In the genomic region with DNA sequence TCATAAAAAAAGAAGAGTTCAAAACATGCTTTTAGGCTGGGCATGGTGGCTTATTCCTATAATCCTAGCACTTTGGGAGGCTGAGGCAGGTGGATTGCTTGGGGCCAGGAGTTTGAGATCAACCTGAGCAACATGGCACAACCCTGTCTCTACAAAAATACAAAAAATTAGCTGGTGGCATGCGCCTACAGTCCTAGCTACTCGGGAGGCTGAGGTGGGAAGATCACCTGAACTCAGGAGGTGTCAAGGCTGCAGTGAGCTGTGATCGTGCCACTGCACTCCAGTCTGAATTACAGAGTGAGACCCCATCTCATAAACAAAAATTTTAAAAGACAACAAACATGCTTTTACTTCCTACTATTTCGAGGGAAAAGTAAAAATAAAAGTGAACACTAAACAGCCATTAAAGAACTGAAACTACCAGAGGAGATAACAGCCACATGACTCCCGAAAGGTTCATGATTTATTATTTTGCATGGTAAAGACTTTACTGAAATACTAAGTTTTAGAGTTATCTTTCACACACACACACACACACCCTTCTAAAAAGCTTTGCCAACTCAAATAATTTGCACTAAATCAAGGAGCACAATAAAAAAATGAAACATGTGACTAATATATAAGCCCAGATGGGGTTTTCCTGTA, we compare ENCODE assay signal across 20 cellular contexts. TPM values are rescaled to one million over a fixed set of nuclear protein-coding genes. Genes with fewer than 3 reads are reported as not detected.
DNase-seq lines count a peak whose midpoint lies in the region; ATAC-seq, FAIRE-seq and TF ChIP-seq lines count a peak whose summit lies in the region.
"Had no signal": no experiment of that assay in that cellular context is flagged by ENCODE, and none has a peak within 500 bp of the region (broad histone marks: within the 10 kb centered on the region; RNA-seq: fewer than 3 reads in every experiment).

No MANE protein-coding gene starts in this region.

- H3K4me3 Mint-ChIP-seq in stimulated activated memory B cell treated with anti-CD40 and anti-IgM and Interleukin-4, amounts not matched to agents 10 μg/mL and 1 μg/mL and 100 μg/mL, for 72 hours, result peak overlapping the region; percentile 65
- H3K4me3 Mint-ChIP-seq in activated CD8-positive, alpha-beta T cell treated with anti-CD3 and anti-CD28 coated beads for 36 hours, result no peak overlapping the region
- H3K4me3 Mint-ChIP-seq: CD8-positive, alpha-beta T cell; T-helper 17 cell had no signal

- H3K27ac Mint-ChIP-seq in stimulated activated memory B cell treated with anti-CD40 and anti-IgM and Interleukin-4, amounts not matched to agents 10 μg/mL and 1 μg/mL and 100 μg/mL, for 72 hours, result peak overlapping the region; percentile 62
- H3K27ac Mint-ChIP-seq in activated CD8-positive, alpha-beta T cell treated with anti-CD3 and anti-CD28 coated beads for 36 hours, result no peak overlapping the region
- H3K27ac Mint-ChIP-seq: CD8-positive, alpha-beta T cell; T-helper 17 cell had no signal

- 0 out of 2 replicates have a peak overlapping the region, but pooled peaks have one; percentile 1 for H3K4me3 ChIP-seq in GM12864 (ENCODE audit: low read depth, low read length)

- no peak for ATAC-seq in stimulated activated memory B cell treated with anti-CD40 and anti-IgM and Interleukin-4, amounts not matched to agents 10 μg/mL and 1 μg/mL and 100 μg/mL, for 72 hours
- no peak for ATAC-seq in activated CD8-positive, alpha-beta T cell treated with anti-CD3 and anti-CD28 coated beads for 36 hours
- no peak for ATAC-seq in GM19023 (IDR thresholded peaks at IDR 0.05; ENCODE audit: unreplicated experiment)
- ATAC-seq: CD8-positive, alpha-beta T cell; T-helper 17 cell had no signal

- H3K9me3 Mint-ChIP-seq in stimulated activated memory B cell treated with anti-CD40 and anti-IgM and Interleukin-4, amounts not matched to agents 10 μg/mL and 1 μg/mL and 100 μg/mL, for 72 hours, result no peaks in the 10 kb centered on the region
- no peaks in the 10 kb centered on the region for H3K9me3 Mint-ChIP-seq in activated CD8-positive, alpha-beta T cell treated with anti-CD3 and anti-CD28 coated beads for 36 hours
- H3K9me3 Mint-ChIP-seq: CD8-positive, alpha-beta T cell had no signal

- H3K4me1 Mint-ChIP-seq in stimulated activated memory B cell treated with anti-CD40 and anti-IgM and Interleukin-4, amounts not matched to agents 10 μg/mL and 1 μg/mL and 100 μg/mL, for 72 hours, result peaks cover 15% of the 10 kb centered on the region
- H3K4me1 Mint-ChIP-seq in activated CD8-positive, alpha-beta T cell treated with anti-CD3 and anti-CD28 coated beads for 36 hours (ENCODE audit: low read depth), result no peaks in the 10 kb centered on the region

- peaks cover 30% of the 10 kb centered on the region for H3K36me3 Mint-ChIP-seq in stimulated activated memory B cell treated with anti-CD40 and anti-IgM and Interleukin-4, amounts not matched to agents 10 μg/mL and 1 μg/mL and 100 μg/mL, for 72 hours
- no peaks in the 10 kb centered on the region for H3K36me3 Mint-ChIP-seq in activated CD8-positive, alpha-beta T cell treated with anti-CD3 and anti-CD28 coated beads for 36 hours (ENCODE audit: low read depth)

- FAIRE-seq in GM18507 (lab: Jason Lieb, UNC), result peak; percentile 58
- FAIRE-seq: D721Med, G401.6, HTR-8/SVneo, RCC 7860 had no signal

- DNase-seq in GM12864 (ENCODE audit: low read depth), result no peak
- DNase-seq in GM18507 (ENCODE audit: extremely low spot score, insufficient read length, low read depth), result no peak
- peak; percentile 20 for DNase-seq in MV-4-11 (lab: John Stamatoyannopoulos, UW)
- DNase-seq in activated CD8-positive, alpha-beta T cell treated with anti-CD3 and anti-CD28 coated beads for 36 hours, result no peak
- no peak for DNase-seq in activated naive CD4-positive, alpha-beta T cell treated with anti-CD3 and anti-CD28 coated beads, Interleukin-2, amount 50 U/mL, for 16 hours
- DNase-seq: BE2C; CD8-positive, alpha-beta T cell; DMS79 treated with DMSO at 0.1 percent for 48 hours; H7; KBM-7; NCI-H1105; NCI-H187; SHP77; T-helper 17 cell had no signal

- intact Hi-C loops in activated CD8-positive, alpha-beta T cell treated with anti-CD3 and anti-CD28 coated beads for 36 hours (cut with micrococcal nuclease), result no loop called here

- CTCF ChIA-PET in activated CD8-positive, alpha-beta T cell treated with anti-CD3 and anti-CD28 coated beads for 36 hours (lab: Charles Lee), result no interaction called here

- POLR2A ChIA-PET in activated CD8-positive, alpha-beta T cell treated with anti-CD3 and anti-CD28 coated beads for 36 hours (lab: Charles Lee), result no interaction called here

- TF ChIP-seq CTCF in GM12864 (IDR thresholded peaks at IDR 0.05; ENCODE audit: low read depth, low read length, missing control alignments), result no peak
- no peak for TF ChIP-seq CTCF in activated CD8-positive, alpha-beta T cell treated with anti-CD3 and anti-CD28 coated beads for 36 hours (IDR thresholded peaks at IDR 0.05)

- no peaks in the 10 kb centered on the region for H3K27me3 Mint-ChIP-seq in stimulated activated memory B cell treated with anti-CD40 and anti-IgM and Interleukin-4, amounts not matched to agents 10 μg/mL and 1 μg/mL and 100 μg/mL, for 72 hours
- H3K27me3 Mint-ChIP-seq in activated CD8-positive, alpha-beta T cell treated with anti-CD3 and anti-CD28 coated beads for 36 hours, result no peaks in the 10 kb centered on the region
- H3K27me3 Mint-ChIP-seq: T-helper 17 cell had no signal

RNA-seq across cellular contexts. Expression of gene USP1, which starts 48.1 kb away (rescaled TPM):
- 10 to 100 TPM; 67.3 to 68.1 TPM for total RNA-seq in activated CD8-positive, alpha-beta T cell treated with anti-CD3 and anti-CD28 coated beads for 36 hours
